1 cellular context compared by ENCODE assay signal in the genomic region with DNA sequence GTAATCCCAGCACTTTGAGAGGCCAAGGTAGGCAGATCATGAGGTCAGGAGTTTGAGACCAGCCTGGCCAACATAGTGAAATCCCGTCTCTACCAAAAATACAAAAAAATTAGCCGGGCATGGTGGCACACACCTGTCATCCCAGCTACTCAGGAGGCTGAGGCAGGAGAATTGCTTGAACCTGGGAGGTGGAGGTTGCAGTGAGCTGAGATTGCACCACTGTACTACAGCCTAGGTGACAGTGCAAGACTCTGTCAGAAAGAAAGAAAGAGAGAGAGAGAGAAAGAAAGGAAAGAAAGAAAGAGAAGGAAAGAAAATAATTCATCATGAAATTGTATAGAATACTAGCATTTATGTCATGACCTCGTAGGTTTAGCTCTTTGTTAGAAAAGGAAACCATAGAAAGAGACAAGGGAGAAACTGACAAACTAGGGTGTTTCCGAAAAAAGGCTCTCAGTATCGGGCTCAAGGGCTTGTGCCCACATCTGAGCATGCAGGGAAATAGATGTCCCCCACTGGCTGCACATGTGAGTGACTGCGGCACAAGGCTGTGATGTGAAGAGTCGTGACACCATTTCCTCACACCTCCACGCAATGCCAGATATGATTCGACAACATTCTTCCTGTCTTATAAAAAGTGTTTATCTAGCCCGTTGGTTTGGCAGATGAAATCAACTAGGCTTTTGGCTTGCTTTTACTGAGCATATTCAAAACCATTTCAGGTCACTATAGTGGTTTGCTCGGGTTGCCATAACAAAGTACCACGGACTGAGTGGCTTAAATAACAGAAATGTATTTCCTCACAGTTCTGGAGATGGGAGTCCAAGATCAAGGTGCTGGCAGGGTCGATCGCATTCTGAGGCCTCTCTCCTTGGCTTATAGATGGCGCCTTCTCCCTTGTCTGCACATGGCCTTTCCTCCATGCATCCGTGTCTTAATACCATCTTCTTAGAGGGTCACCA.
TF ChIP-seq lines count a peak whose summit lies in the region.

No MANE protein-coding gene starts in this region.

TF ChIP-seq in K562, 482 proteins besides CTCF, POLR2A, EP300 and RAD21 (continued from another document and continues in another):
- TF ChIP-seq ZNF592 (IDR thresholded peaks at IDR 0.05) (peak; percentile 75; the same call in 1 of the 2 replicates), MEIS2 (IDR thresholded peaks at IDR 0.05; ENCODE audit: partially characterized antibody) (peak; percentile 6), THRB (CRISPR knock-in tag; conservative IDR thresholded peaks at IDR 0.05) (peak; percentile 89), ERF (CRISPR knock-in tag; IDR thresholded peaks at IDR 0.05) (no peak), RFX7 (CRISPR knock-in tag; IDR thresholded peaks at IDR 0.05) (no peak), ZNF583 (CRISPR knock-in tag; IDR thresholded peaks at IDR 0.05) (no peak), TAF7 (tag; IDR thresholded peaks at IDR 0.05) (no peak), ZNF175 (CRISPR knock-in tag; IDR thresholded peaks at IDR 0.05; ENCODE audit: low read depth) (0 out of 2 replicates have a peak, but pooled peaks have one; percentile 2), ZNF436 (CRISPR knock-in tag; IDR thresholded peaks at IDR 0.05) (no peak), CLOCK (CRISPR knock-in tag; IDR thresholded peaks at IDR 0.05; ENCODE audit: borderline replicate concordance) (no peak), HDAC8 (tag; IDR thresholded peaks at IDR 0.05) (0 out of 2 replicates have a peak, but pooled peaks have one; percentile 38), SAP30 (IDR thresholded peaks at IDR 0.05; ENCODE audit: borderline replicate concordance, insufficient read depth, low read depth, low read length, poor library complexity, severe bottlenecking) (no peak), OTX1 (CRISPR knock-in tag; IDR thresholded peaks at IDR 0.05) (peak; percentile 59; the same call in 1 of the 2 replicates), HDAC6 (IDR thresholded peaks at IDR 0.05; ENCODE audit: low read depth, low read length) (no peak), ZNF586 (CRISPR knock-in tag; conservative IDR thresholded peaks at IDR 0.05) (no peak), POLR2G (IDR thresholded peaks at IDR 0.05; ENCODE audit: low read depth, low read length) (no peak), ZNF408 (CRISPR knock-in tag; IDR thresholded peaks at IDR 0.05; ENCODE audit: low read depth) (no peak), ZC3H4 (CRISPR knock-in tag; IDR thresholded peaks at IDR 0.05; ENCODE audit: borderline replicate concordance) (no peak), CBX5 (IDR thresholded peaks at IDR 0.05; ENCODE audit: borderline replicate concordance, low read depth) (no peak), NBN (IDR thresholded peaks at IDR 0.05; ENCODE audit: low read depth) (peak; percentile 85; the same call in 1 of the 2 replicates), MTF1 (CRISPR knock-in tag; IDR thresholded peaks at IDR 0.05; ENCODE audit: borderline replicate concordance) (no peak), CTBP1 (IDR thresholded peaks at IDR 0.05; ENCODE audit: borderline replicate concordance) (no peak), ZNF449 (CRISPR knock-in tag; IDR thresholded peaks at IDR 0.05) (no peak), HLTF (IDR thresholded peaks at IDR 0.05) (peak; percentile 79), ZNF318 (IDR thresholded peaks at IDR 0.05; ENCODE audit: borderline replicate concordance in 1 of 2, low read depth in 1 of 2) (0 out of 4 replicates have a peak, but pooled peaks of 1 of the 2 experiments have one; percentile 24), ZNF316 (IDR thresholded peaks at IDR 0.05) (peak; percentile 59; the same call in 1 of the 2 replicates), TARDBP (IDR thresholded peaks at IDR 0.05) (no peak), GATA2 (CRISPR knock-in tag; IDR thresholded peaks at IDR 0.05) (no peak), FOXA1 (IDR thresholded peaks at IDR 0.05; ENCODE audit: borderline replicate concordance) (no peak)
- TF ChIP-seq, protein P1, sequence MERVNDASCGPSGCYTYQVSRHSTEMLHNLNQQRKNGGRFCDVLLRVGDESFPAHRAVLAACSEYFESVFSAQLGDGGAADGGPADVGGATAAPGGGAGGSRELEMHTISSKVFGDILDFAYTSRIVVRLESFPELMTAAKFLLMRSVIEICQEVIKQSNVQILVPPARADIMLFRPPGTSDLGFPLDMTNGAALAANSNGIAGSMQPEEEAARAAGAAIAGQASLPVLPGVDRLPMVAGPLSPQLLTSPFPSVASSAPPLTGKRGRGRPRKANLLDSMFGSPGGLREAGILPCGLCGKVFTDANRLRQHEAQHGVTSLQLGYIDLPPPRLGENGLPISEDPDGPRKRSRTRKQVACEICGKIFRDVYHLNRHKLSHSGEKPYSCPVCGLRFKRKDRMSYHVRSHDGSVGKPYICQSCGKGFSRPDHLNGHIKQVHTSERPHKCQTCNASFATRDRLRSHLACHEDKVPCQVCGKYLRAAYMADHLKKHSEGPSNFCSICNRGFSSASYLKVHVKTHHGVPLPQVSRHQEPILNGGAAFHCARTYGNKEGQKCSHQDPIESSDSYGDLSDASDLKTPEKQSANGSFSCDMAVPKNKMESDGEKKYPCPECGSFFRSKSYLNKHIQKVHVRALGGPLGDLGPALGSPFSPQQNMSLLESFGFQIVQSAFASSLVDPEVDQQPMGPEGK (CRISPR knock-in tag; IDR thresholded peaks at IDR 0.05; ENCODE audit: borderline replicate concordance), result no peak
- TF ChIP-seq, protein P2, sequence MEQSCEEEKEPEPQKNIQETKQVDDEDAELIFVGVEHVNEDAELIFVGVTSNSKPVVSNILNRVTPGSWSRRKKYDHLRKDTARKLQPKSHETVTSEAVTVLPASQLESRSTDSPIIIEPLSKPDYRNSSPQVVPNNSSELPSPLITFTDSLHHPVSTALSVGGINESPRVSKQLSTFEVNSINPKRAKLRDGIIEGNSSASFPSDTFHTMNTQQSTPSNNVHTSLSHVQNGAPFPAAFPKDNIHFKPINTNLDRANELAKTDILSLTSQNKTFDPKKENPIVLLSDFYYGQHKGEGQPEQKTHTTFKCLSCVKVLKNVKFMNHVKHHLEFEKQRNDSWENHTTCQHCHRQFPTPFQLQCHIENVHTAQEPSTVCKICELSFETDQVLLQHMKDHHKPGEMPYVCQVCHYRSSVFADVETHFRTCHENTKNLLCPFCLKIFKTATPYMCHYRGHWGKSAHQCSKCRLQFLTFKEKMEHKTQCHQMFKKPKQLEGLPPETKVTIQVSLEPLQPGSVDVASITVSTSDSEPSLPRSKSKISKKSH (CRISPR knock-in tag; IDR thresholded peaks at IDR 0.05), result no peak
